19 cellular contexts compared by ENCODE assay signal in genomic region chr17:77786740-77787505, GRCh38.
DNase-seq lines count a peak whose midpoint lies in the region; ATAC-seq and TF ChIP-seq lines count a peak whose summit lies in the region.
"Had no signal": no experiment of that assay in that cellular context is flagged by ENCODE, and none has a peak within 500 bp of the region (broad histone marks: within the 10 kb centered on the region; RNA-seq: fewer than 3 reads in every experiment).

No MANE protein-coding gene starts in this region.

- DNase-seq in T-helper 1 cell (no peak), NCI-H2227 treated with DMSO at 0.1 percent for 48 hours (lab: John Stamatoyannopoulos, UW) (peak; percentile 30), endothelial cell (ENCODE audit: low spot score) (peak; percentile 47), AG08396 (ENCODE audit: low spot score) (no peak), NCI-H2196 treated with DMSO at 0.1 percent for 48 hours (lab: John Stamatoyannopoulos, UW; ENCODE audit: unreplicated experiment) (no peak)
- DNase-seq: activated B cell treated with CpG ODN at 0.5 μM for 24 hours; activated CD8-positive, alpha-beta memory T cell treated with anti-CD3 and anti-CD28 coated beads for 24 hours; activated naive CD8-positive, alpha-beta T cell treated with anti-CD3 and anti-CD28 coated beads, Interleukin-2, amount 10 ng/mL, durations not matched to agents 7 days and 5 days; mucosa of descending colon; NCI-H2171; nucleus accumbens; Right ventricle myocardium superior; stimulated activated naive CD8-positive, alpha-beta T cell treated with anti-CD3 and anti-CD28 coated beads, Interleukin-15, amount 100 ng/mL, for 72 hours; upper lobe of left lung had no signal

- peaks cover 37% of the 10 kb centered on the region for H3K27me3 Mint-ChIP-seq in T-helper 1 cell treated with Interleukin-12 subunit alpha and Interleukin-12 subunit beta and Interleukin-4 antibody, amounts not matched to agents 30 μg/mL and 1 μg/mL, for 36 hours (ENCODE audit: low read depth)
- H3K27me3 Mint-ChIP-seq in endothelial cell (ENCODE audit: unreplicated experiment) = peaks cover 14% of the 10 kb centered on the region
- H3K27me3 Mint-ChIP-seq: stimulated activated naive CD8-positive, alpha-beta T cell treated with anti-CD3 and anti-CD28 coated beads, Interleukin-15, amount 100 ng/mL, for 72 hours had no signal

- no peak overlapping the region for H3K4me3 Mint-ChIP-seq in T-helper 1 cell treated with Interleukin-12 subunit alpha and Interleukin-12 subunit beta and Interleukin-4 antibody, amounts not matched to agents 30 μg/mL and 1 μg/mL, for 36 hours
- no peak overlapping the region for H3K4me3 Mint-ChIP-seq in endothelial cell (ENCODE audit: unreplicated experiment)
- H3K4me3 Mint-ChIP-seq: activated B cell treated with CpG ODN at 0.5 μM for 24 hours; activated naive CD8-positive, alpha-beta T cell treated with anti-CD3 and anti-CD28 coated beads, Interleukin-2, amount 10 ng/mL, durations not matched to agents 7 days and 5 days; IgD-negative memory B cell; stimulated activated naive CD8-positive, alpha-beta T cell treated with anti-CD3 and anti-CD28 coated beads, Interleukin-15, amount 100 ng/mL, for 72 hours had no signal

- no peaks in the 10 kb centered on the region for H3K36me3 Mint-ChIP-seq in T-helper 1 cell treated with Interleukin-12 subunit alpha and Interleukin-12 subunit beta and Interleukin-4 antibody, amounts not matched to agents 30 μg/mL and 1 μg/mL, for 36 hours (ENCODE audit: low read depth)
- no peaks in the 10 kb centered on the region for H3K36me3 Mint-ChIP-seq in endothelial cell (ENCODE audit: low read depth, unreplicated experiment)
- H3K36me3 Mint-ChIP-seq: activated naive CD8-positive, alpha-beta T cell treated with anti-CD3 and anti-CD28 coated beads, Interleukin-2, amount 10 ng/mL, durations not matched to agents 7 days and 5 days; IgD-negative memory B cell had no signal

- no peaks in the 10 kb centered on the region for H3K9me3 Mint-ChIP-seq in T-helper 1 cell treated with Interleukin-12 subunit alpha and Interleukin-12 subunit beta and Interleukin-4 antibody, amounts not matched to agents 30 μg/mL and 1 μg/mL, for 36 hours
- no peaks in the 10 kb centered on the region for H3K9me3 Mint-ChIP-seq in endothelial cell (ENCODE audit: unreplicated experiment)
- H3K9me3 Mint-ChIP-seq: activated B cell treated with CpG ODN at 0.5 μM for 24 hours; activated naive CD8-positive, alpha-beta T cell treated with anti-CD3 and anti-CD28 coated beads, Interleukin-2, amount 10 ng/mL, durations not matched to agents 7 days and 5 days; stimulated activated naive CD8-positive, alpha-beta T cell treated with anti-CD3 and anti-CD28 coated beads, Interleukin-15, amount 100 ng/mL, for 72 hours had no signal

- H3K4me1 Mint-ChIP-seq in T-helper 1 cell treated with Interleukin-12 subunit alpha and Interleukin-12 subunit beta and Interleukin-4 antibody, amounts not matched to agents 30 μg/mL and 1 μg/mL, for 36 hours (ENCODE audit: low read depth) = peaks cover 23% of the 10 kb centered on the region
- H3K4me1 Mint-ChIP-seq in endothelial cell (ENCODE audit: unreplicated experiment) = peaks cover 36% of the 10 kb centered on the region

- peak overlapping the region; percentile 22 for H3K27ac Mint-ChIP-seq in T-helper 1 cell treated with Interleukin-12 subunit alpha and Interleukin-12 subunit beta and Interleukin-4 antibody, amounts not matched to agents 30 μg/mL and 1 μg/mL, for 36 hours
- H3K27ac Mint-ChIP-seq in endothelial cell (ENCODE audit: unreplicated experiment) = no peak overlapping the region
- H3K27ac Mint-ChIP-seq: activated B cell treated with CpG ODN at 0.5 μM for 24 hours; activated naive CD8-positive, alpha-beta T cell treated with anti-CD3 and anti-CD28 coated beads, Interleukin-2, amount 10 ng/mL, durations not matched to agents 7 days and 5 days; stimulated activated naive CD8-positive, alpha-beta T cell treated with anti-CD3 and anti-CD28 coated beads, Interleukin-15, amount 100 ng/mL, for 72 hours had no signal

- ATAC-seq in GM21825 (IDR thresholded peaks at IDR 0.05; ENCODE audit: unreplicated experiment) (no peak), HG02678 (IDR thresholded peaks at IDR 0.05; ENCODE audit: unreplicated experiment) (no peak)
- ATAC-seq: mucosa of descending colon; right cardiac atrium; stimulated activated naive CD8-positive, alpha-beta T cell treated with anti-CD3 and anti-CD28 coated beads, Interleukin-15, amount 100 ng/mL, for 72 hours had no signal

- no peak for TF ChIP-seq CTCF in endothelial cell (IDR thresholded peaks at IDR 0.05; ENCODE audit: unreplicated experiment)

Comparison
In these comparisons a context has a peak if more than half of its experiments do, and no peak if none do; other contexts are left out.
1. DNase-seq: peak in NCI-H2227 treated with DMSO at 0.1 percent for 48 hours (single experiment) and endothelial cell (single experiment); none in T-helper 1 cell (0 of 5), AG08396 (single experiment) and NCI-H2196 treated with DMSO at 0.1 percent for 48 hours (single experiment).